8 cellular contexts compared by ENCODE assay signal in genomic region chr11:65834202-65834601, GRCh38. TPM values are rescaled to one million over a fixed set of nuclear protein-coding genes. Genes with fewer than 3 reads are reported as not detected.
A peak's percentile ranks its signal among the peaks of the same experiment; 100 is the strongest.
DNase-seq lines count a peak whose midpoint lies in the region; ATAC-seq and TF ChIP-seq lines count a peak whose summit lies in the region.

No MANE protein-coding gene starts in this region.

- no peaks in the 10 kb centered on the region for H3K79me2 ChIP-seq in mammary epithelial cell (ENCODE audit: insufficient read depth, low read length)

- H3K36me3 ChIP-seq in heart left ventricle (no peaks in the 10 kb centered on the region), mammary epithelial cell (ENCODE audit: insufficient read depth, low read length) (no peaks in the 10 kb centered on the region), mesenchymal stem cell (ENCODE audit: control insufficient read depth in 1 of 2, insufficient read depth in 2 of 2, low read depth in 1 of 2, low read length in 2 of 2) (no peaks in the 10 kb centered on the region), transverse colon (no peaks in the 10 kb centered on the region), adrenal gland (replicated peaks in 1 of 2) (no peaks in the 10 kb centered on the region)

- H3K9ac ChIP-seq in mammary epithelial cell (ENCODE audit: insufficient read depth, low read length) = no peak overlapping the region
- peak overlapping the region; percentile 83 for H3K9ac ChIP-seq in mesenchymal stem cell (ENCODE audit: low read length)

- ATAC-seq in heart left ventricle = no peak
- no peak for ATAC-seq in left ventricle myocardium superior

- H3K4me2 ChIP-seq in mammary epithelial cell (ENCODE audit: insufficient read depth, low read depth, low read length) (peak overlapping the region; percentile 79), mesenchymal stem cell (ENCODE audit: low read length, poor library complexity, severe bottlenecking) (peak overlapping the region; percentile 64)

- no peak for TF ChIP-seq EP300 in transverse colon (IDR thresholded peaks at IDR 0.05; ENCODE audit: low read depth)

- TF ChIP-seq POLR2A in heart left ventricle (IDR thresholded peaks at IDR 0.05) (no peak), transverse colon (IDR thresholded peaks at IDR 0.05) (no peak), adrenal gland (IDR thresholded peaks at IDR 0.05) (no peak)

- WGBS in heart left ventricle, 4 donors = 42 to 65% (median 54%) methylated on average over 6 of the region's 6 CpGs
- WGBS in mammary epithelial cell (ENCODE audit: low coverage, missing lambda C conversion rate) = 4% methylated on average over 6 of the region's 6 CpGs
- 70% methylated on average over 6 of the region's 6 CpGs for WGBS in mesenchymal stem cell
- WGBS in transverse colon (ENCODE audit: low coverage in 1 of 2), 2 donors = 30% methylated on average over 6 of the region's 6 CpGs; no CpG with 5 or more reads in 1 of the 2 donors
- 33 to 50% (median 39%) methylated on average over 6 of the region's 6 CpGs for WGBS in adrenal gland, 4 donors

- CTCF ChIA-PET in mammary epithelial cell (lab: Charles Lee; ENCODE audit: low non-redundant PET) = no interaction called here

- H4K91ac ChIP-seq in mesenchymal stem cell (ENCODE audit: low read length) = peak overlapping the region; percentile 78

- peaks cover 0 to 15% (median 7%) of the 10 kb centered on the region in 12 donors for H3K4me1 ChIP-seq in heart left ventricle
- peaks cover 16% of the 10 kb centered on the region for H3K4me1 ChIP-seq in mammary epithelial cell (ENCODE audit: insufficient read depth, low read length)
- peaks cover 16% of the 10 kb centered on the region for H3K4me1 ChIP-seq in mesenchymal stem cell (ENCODE audit: control insufficient read depth, insufficient read depth, low read depth, low read length)
- peaks cover 6 to 16% (median 11%) of the 10 kb centered on the region in 4 donors for H3K4me1 ChIP-seq in transverse colon
- peaks cover 0 to 5% of the 10 kb centered on the region in 2 donors for H3K4me1 ChIP-seq in adrenal gland (replicated peaks in 1 of 2)

- peak overlapping the region; percentile 14 to 72 for H3K18ac ChIP-seq in mesenchymal stem cell (ENCODE audit: low read depth in 1 of 2, low read length in 2 of 2)

- no peak overlapping the region for H2BK120ac ChIP-seq in mesenchymal stem cell (ENCODE audit: low read depth, low read length)

- H3K27me3 ChIP-seq in heart left ventricle (no peaks in the 10 kb centered on the region), mammary epithelial cell (ENCODE audit: insufficient read depth, low read length) (peaks cover 7% of the 10 kb centered on the region), mesenchymal stem cell (ENCODE audit: control insufficient read depth in 1 of 2, insufficient read depth in 1 of 2, low read length in 2 of 2) (peaks cover 24 to 35% of the 10 kb centered on the region in 2 experiments), transverse colon (no peaks in the 10 kb centered on the region), adrenal gland (no peaks in the 10 kb centered on the region)

- H2AFZ ChIP-seq in mammary epithelial cell (ENCODE audit: low read depth, low read length) = peak overlapping the region; percentile 88
- peak overlapping the region; percentile 46 for H2AFZ ChIP-seq in mesenchymal stem cell (ENCODE audit: low read depth, low read length)

- no peaks in the 10 kb centered on the region for H3K79me1 ChIP-seq in mesenchymal stem cell (replicated peaks; ENCODE audit: low read length, poor library complexity, severe bottlenecking)

- no peak overlapping the region for H2BK15ac ChIP-seq in mesenchymal stem cell (ENCODE audit: low read depth, poor library complexity, severe bottlenecking)

- no TSS peak for BruUV-seq in mammary epithelial cell (replicated peaks; lab: Mats Ljungman, UMichigan)

- H2BK12ac ChIP-seq in mesenchymal stem cell (ENCODE audit: low read length in 2 of 2) = peak overlapping the region in 1 of 2 experiments; percentile 18

- TF ChIP-seq CTCF in heart left ventricle (IDR thresholded peaks at IDR 0.05) = no peak
- no peak for TF ChIP-seq CTCF in mammary epithelial cell (conservative IDR thresholded peaks at IDR 0.05 in 1 of 2, IDR thresholded peaks at IDR 0.05 in 1 of 2; ENCODE audit: extremely low read depth in 1 of 2, insufficient read depth in 1 of 2, low read depth in 1 of 2, low read length in 2 of 2)
- TF ChIP-seq CTCF in transverse colon (IDR thresholded peaks at IDR 0.05) = no peak
- no peak for TF ChIP-seq CTCF in adrenal gland (IDR thresholded peaks at IDR 0.05)

- DNase-seq in heart left ventricle = no peak
- no peak for DNase-seq in left ventricle myocardium superior
- DNase-seq in mammary epithelial cell = no peak
- no peak for DNase-seq in mesenchymal stem cell
- DNase-seq in transverse colon = no peak
- no peak for DNase-seq in NCI-H2107 (lab: John Stamatoyannopoulos, UW)
- no peak for DNase-seq in stimulated activated CD4-positive, alpha-beta T cell treated with anti-CD3 and anti-CD28 coated beads, Interleukin-4, amount 100 ng/mL, for 1 hour
- no peak for DNase-seq in adrenal gland

- peak overlapping the region; percentile 91 for H4K8ac ChIP-seq in mesenchymal stem cell (ENCODE audit: low read length)

- intact Hi-C loops in heart left ventricle (cut with DNase I) (no loop called here), left ventricle myocardium superior (cut with micrococcal nuclease) (no loop called here), mammary epithelial cell (cut with micrococcal nuclease) (no loop called here), transverse colon (cut with DNase I; ENCODE audit: low total_unique reads) (no loop called here), adrenal gland (cut with DNase I) (no loop called here)

- H3K4ac ChIP-seq in mesenchymal stem cell (ENCODE audit: low read depth in 1 of 2, low read length in 2 of 2) = no peak overlapping the region

- dilution Hi-C loops in mammary epithelial cell (cut with HindIII; ENCODE audit: low sequenced_read_pairs) = no loop called here

- no peaks in the 10 kb centered on the region for H4K20me1 ChIP-seq in mammary epithelial cell (ENCODE audit: insufficient read depth, low read length)

- H3K4me3 ChIP-seq in heart left ventricle (peak overlapping the region in 11 of 12 donors; percentile 19 to 72 (median 63)), mammary epithelial cell (replicated peaks in 1 of 3; ENCODE audit: insufficient read depth in 1 of 3, low read depth in 2 of 3, low read length in 3 of 3) (peak overlapping the region; percentile 13 to 51 (median 43)), mesenchymal stem cell (ENCODE audit: insufficient read depth in 1 of 2, low read depth in 1 of 2, low read length in 2 of 2) (peak overlapping the region; percentile 41 to 84), transverse colon (peak overlapping the region in 3 of 4 donors; percentile 36 to 61 (median 52)), adrenal gland (peak overlapping the region in 1 of 4 donors; percentile 90)

- H3K27ac ChIP-seq in heart left ventricle (no peak overlapping the region), mammary epithelial cell (ENCODE audit: insufficient read depth, low read depth, low read length) (no peak overlapping the region), mesenchymal stem cell (ENCODE audit: low read length, poor library complexity, severe bottlenecking) (no peak overlapping the region), transverse colon (no peak overlapping the region), adrenal gland (no peak overlapping the region)

- no peak overlapping the region for H3K23ac ChIP-seq in mesenchymal stem cell (ENCODE audit: low read length in 2 of 2)

- in situ Hi-C loops in mammary epithelial cell (cut with MboI; ENCODE audit: low sequenced_read_pairs in 2 of 2) = no loop called here
- in situ Hi-C loops in transverse colon (cut with MboI; ENCODE audit: low pct_ligation_motif_present in 1 of 4, low pct_unique_long_range_greater_than_20kb in 1 of 4, low sequenced_read_pairs in 3 of 4) = no loop called here

- H3K9me3 ChIP-seq in heart left ventricle = no peaks in the 10 kb centered on the region
- peaks cover 3% of the 10 kb centered on the region for H3K9me3 ChIP-seq in mammary epithelial cell (replicated peaks; ENCODE audit: insufficient read depth, low read length)
- no peaks in the 10 kb centered on the region for H3K9me3 ChIP-seq in mesenchymal stem cell (ENCODE audit: control insufficient read depth, low read length)
- no peaks in the 10 kb centered on the region for H3K9me3 ChIP-seq in transverse colon
- H3K9me3 ChIP-seq in adrenal gland (replicated peaks in 1 of 3) = no peaks in the 10 kb centered on the region

- peak overlapping the region in 1 of 2 experiments; percentile 93 for H3K14ac ChIP-seq in mesenchymal stem cell (ENCODE audit: low read length in 2 of 2)

- no peak overlapping the region for H2AK5ac ChIP-seq in mesenchymal stem cell (ENCODE audit: low read length, severe bottlenecking)

- no peak overlapping the region for H2BK5ac ChIP-seq in mesenchymal stem cell (ENCODE audit: low read depth, low read length, poor library complexity, severe bottlenecking)

RNA-seq across cellular contexts. Expression of gene SNX32, which starts 0.4 kb away (rescaled TPM):
- total RNA-seq in heart left ventricle = under 1 TPM in 4 of 9 donors, not detected in 5; 0.13 to 0.52 (median 0.37) TPM
- under 1 TPM; 0.11 to 0.54 TPM for polyA plus RNA-seq in heart left ventricle
- not detected for total RNA-seq in left ventricle myocardium superior
- 1 to 10 TPM in 1 of 2 donors, under 1 TPM in 1; 0.85 to 1.5 TPM for total RNA-seq in mammary epithelial cell
- polyA plus RNA-seq in mammary epithelial cell = 0.15 TPM
- polyA minus RNA-seq in mammary epithelial cell = not detected
- 0.66 TPM for polyA plus RNA-seq in mesenchymal stem cell (2013, experiment 1 of 2)
- 0.48 TPM for polyA plus RNA-seq in mesenchymal stem cell (2013, experiment 2 of 2)
- total RNA-seq in transverse colon = 10 to 100 TPM in 1 of 4 donors, 1 to 10 TPM in 1, under 1 TPM in 1, not detected in 1; 0.60 to 10.0 (median 1.6) TPM
- 1 to 10 TPM in 1 of 8 donors, under 1 TPM in 4, not detected in 3; 0.25 to 1.2 (median 0.43) TPM for total RNA-seq in adrenal gland
- polyA plus RNA-seq in adrenal gland = 1 to 10 TPM in 1 of 3 donors, under 1 TPM in 2; 0.11 to 1.1 (median 0.61) TPM

RNA-seq across cellular contexts. Expression of gene CFL1, which starts 23.8 kb away (rescaled TPM):
- 100 to 1,000 TPM; 289 to 839 (median 424) TPM for total RNA-seq in heart left ventricle
- 100 to 1,000 TPM; 289 to 973 TPM for polyA plus RNA-seq in heart left ventricle
- total RNA-seq in left ventricle myocardium superior = 334 TPM
- total RNA-seq in mammary epithelial cell = 1,000 to 10,000 TPM in 1 of 2 donors, 100 to 1,000 TPM in 1; 768 to 1,348 TPM
- 1,980 TPM for polyA plus RNA-seq in mammary epithelial cell
- polyA minus RNA-seq in mammary epithelial cell = 2,514 TPM
- polyA plus RNA-seq in mesenchymal stem cell (2013, experiment 1 of 2) = 1,234 TPM
- 1,236 TPM for polyA plus RNA-seq in mesenchymal stem cell (2013, experiment 2 of 2)
- 1,000 to 10,000 TPM; 1,308 to 1,852 (median 1,703) TPM for total RNA-seq in transverse colon
- 100 to 1,000 TPM; 354 to 765 (median 614) TPM for total RNA-seq in adrenal gland
- polyA plus RNA-seq in adrenal gland = 100 to 1,000 TPM; 217 to 752 (median 376) TPM

RNA-seq across cellular contexts. Expression of gene MUS81, which starts 26.0 kb away (rescaled TPM):
- total RNA-seq in heart left ventricle (10 to 100 TPM; 24.6 to 39.6 (median 35.5) TPM), left ventricle myocardium superior (37.8 TPM), mammary epithelial cell (10 to 100 TPM; 53.8 to 72.7 TPM), transverse colon (100 to 1,000 TPM in 1 of 4 donors, 10 to 100 TPM in 3; 58.3 to 191 (median 81.2) TPM), adrenal gland (10 to 100 TPM; 17.5 to 53.7 (median 41.1) TPM)
- polyA plus RNA-seq in heart left ventricle (10 to 100 TPM; 53.0 to 56.1 TPM), mammary epithelial cell (28.1 TPM), adrenal gland (100 to 1,000 TPM in 2 of 3 donors, 10 to 100 TPM in 1; 16.1 to 147 (median 103) TPM)
- 34.7 TPM for polyA minus RNA-seq in mammary epithelial cell
- polyA plus RNA-seq in mesenchymal stem cell (2013, experiment 1 of 2) = 36.8 TPM
- 36.2 TPM for polyA plus RNA-seq in mesenchymal stem cell (2013, experiment 2 of 2)

RNA-seq across cellular contexts. Expression of gene EFEMP2, which starts 38.4 kb away (rescaled TPM):
- total RNA-seq in heart left ventricle = 100 to 1,000 TPM in 3 of 9 donors, 10 to 100 TPM in 6; 67.7 to 123 (median 88.7) TPM
- polyA plus RNA-seq in heart left ventricle = 10 to 100 TPM; 43.6 to 86.6 TPM
- total RNA-seq in left ventricle myocardium superior = 95.2 TPM
- total RNA-seq in mammary epithelial cell = 10 to 100 TPM in 1 of 2 donors, 1 to 10 TPM in 1; 7.5 to 10.7 TPM
- polyA plus RNA-seq in mammary epithelial cell = 2.4 TPM
- not detected for polyA minus RNA-seq in mammary epithelial cell
- polyA plus RNA-seq in mesenchymal stem cell (2013, experiment 1 of 2) = 306 TPM
- 314 TPM for polyA plus RNA-seq in mesenchymal stem cell (2013, experiment 2 of 2)
- total RNA-seq in transverse colon = 10 to 100 TPM; 15.2 to 34.4 (median 25.1) TPM
- total RNA-seq in adrenal gland = 100 to 1,000 TPM in 2 of 8 donors, 10 to 100 TPM in 6; 34.4 to 111 (median 63.6) TPM
- polyA plus RNA-seq in adrenal gland = 100 to 1,000 TPM in 1 of 3 donors, 10 to 100 TPM in 2; 20.3 to 156 (median 92.9) TPM

RNA-seq across cellular contexts. Expression of gene CTSW, which starts 45.4 kb away (rescaled TPM):
- total RNA-seq in heart left ventricle (1 to 10 TPM in 3 of 9 donors, under 1 TPM in 5, not detected in 1; 0.16 to 9.4 (median 0.90) TPM), left ventricle myocardium superior (1.1 TPM), mammary epithelial cell (not detected), transverse colon (1 to 10 TPM in 2 of 4 donors, not detected in 2; 1.1 to 1.8 TPM), adrenal gland (1 to 10 TPM in 3 of 8 donors, under 1 TPM in 3, not detected in 2; 0.28 to 3.4 (median 0.94) TPM)
- polyA plus RNA-seq in heart left ventricle (under 1 TPM; 0.17 to 0.53 TPM), mammary epithelial cell (0.11 TPM), adrenal gland (1 to 10 TPM in 2 of 3 donors, under 1 TPM in 1; 0.88 to 4.8 (median 2.9) TPM)
- polyA minus RNA-seq in mammary epithelial cell = not detected
- polyA plus RNA-seq in mesenchymal stem cell (2013, experiment 1 of 2) = 0.11 TPM
- not detected for polyA plus RNA-seq in mesenchymal stem cell (2013, experiment 2 of 2)
